In genomic region chr5:60810438-60811085, GRCh38 we compare ENCODE assay signal across 12 cellular contexts. TPM values are rescaled to one million over a fixed set of nuclear protein-coding genes. Genes with fewer than 3 reads are reported as not detected.
DNase-seq lines count a peak whose midpoint lies in the region; ATAC-seq, FAIRE-seq and TF ChIP-seq lines count a peak whose summit lies in the region.
"Had no signal": no experiment of that assay in that cellular context is flagged by ENCODE, and none has a peak within 500 bp of the region (broad histone marks: within the 10 kb centered on the region; RNA-seq: fewer than 3 reads in every experiment).

No MANE protein-coding gene starts in this region.

- no peak overlapping the region for H3K27ac ChIP-seq in CD8-positive, alpha-beta T cell (ENCODE audit: low read depth, low read length)

- H3K36me3 ChIP-seq in bronchial epithelial cell (ENCODE audit: control insufficient read depth, insufficient read depth, low read length), result no peaks in the 10 kb centered on the region
- no peaks in the 10 kb centered on the region for H3K36me3 ChIP-seq in CD8-positive, alpha-beta T cell (ENCODE audit: insufficient read depth, low read length)

- TF ChIP-seq CTCF in bronchial epithelial cell (IDR thresholded peaks at IDR 0.05; ENCODE audit: insufficient read depth, low read length, severe bottlenecking), result no peak
- no peak for TF ChIP-seq CTCF in CD8-positive, alpha-beta T cell (IDR thresholded peaks at IDR 0.05)

- no peak overlapping the region for H3K27ac Mint-ChIP-seq in CD8-positive, alpha-beta T cell
- H3K27ac Mint-ChIP-seq: activated T-helper 17 cell treated with anti-CD3 and anti-CD28 coated beads, Interleukin-2, amount 50 U/mL, for 72 hours; naive thymus-derived CD4-positive, alpha-beta T cell had no signal

- no peaks in the 10 kb centered on the region for H3K36me3 Mint-ChIP-seq in CD8-positive, alpha-beta T cell
- H3K36me3 Mint-ChIP-seq: naive thymus-derived CD4-positive, alpha-beta T cell had no signal

- no peaks in the 10 kb centered on the region for H3K9me3 ChIP-seq in CD8-positive, alpha-beta T cell (ENCODE audit: low read length)

- in situ Hi-C loops in ACHN (cut with HindIII; ENCODE audit: low pct_ligation_motif_present, low pct_unique_long_range_greater_than_20kb, low sequenced_read_pairs), result no loop called here

- intact Hi-C loops in CD8-positive, alpha-beta T cell (cut with DNase I, micrococcal nuclease), result no loop called here

- no peak for FAIRE-seq in bronchial epithelial cell (lab: Jason Lieb, UNC)
- FAIRE-seq: endothelial cell of umbilical vein had no signal

- POLR2A ChIA-PET in CD8-positive, alpha-beta T cell (lab: Charles Lee), result no interaction called here

- CTCF ChIA-PET in CD8-positive, alpha-beta T cell (lab: Charles Lee), result no interaction called here

- no peaks in the 10 kb centered on the region for H3K27me3 ChIP-seq in bronchial epithelial cell (ENCODE audit: control insufficient read depth, insufficient read depth, low read length)
- no peaks in the 10 kb centered on the region for H3K27me3 ChIP-seq in CD8-positive, alpha-beta T cell (ENCODE audit: insufficient read depth, low read length)

- H3K4me1 Mint-ChIP-seq in CD8-positive, alpha-beta T cell (ENCODE audit: low read depth), result no peaks in the 10 kb centered on the region
- H3K4me1 Mint-ChIP-seq: activated T-helper 17 cell treated with anti-CD3 and anti-CD28 coated beads, Interleukin-2, amount 50 U/mL, for 72 hours; naive thymus-derived CD4-positive, alpha-beta T cell had no signal

- H3K4me3 ChIP-seq in bronchial epithelial cell (ENCODE audit: low read depth, low read length), result no peak overlapping the region
- no peak overlapping the region for H3K4me3 ChIP-seq in CD8-positive, alpha-beta T cell (ENCODE audit: low read depth, low read length)

- no peaks in the 10 kb centered on the region for H3K9me3 Mint-ChIP-seq in CD8-positive, alpha-beta T cell
- H3K9me3 Mint-ChIP-seq: activated T-helper 17 cell treated with anti-CD3 and anti-CD28 coated beads, Interleukin-2, amount 50 U/mL, for 72 hours had no signal

- ATAC-seq in GM19463 (IDR thresholded peaks at IDR 0.05; ENCODE audit: unreplicated experiment) (peak; percentile 97), HG03196 (IDR thresholded peaks at IDR 0.05; ENCODE audit: unreplicated experiment) (peak; percentile 98)
- ATAC-seq in CD8-positive, alpha-beta T cell, result no peak
- ATAC-seq: activated T-helper 17 cell treated with anti-CD3 and anti-CD28 coated beads, Interleukin-2, amount 50 U/mL, for 72 hours; naive thymus-derived CD4-positive, alpha-beta T cell had no signal

- no peaks in the 10 kb centered on the region for H3K4me1 ChIP-seq in CD8-positive, alpha-beta T cell (ENCODE audit: insufficient read depth, low read length)

- no peak overlapping the region for H3K4me3 Mint-ChIP-seq in CD8-positive, alpha-beta T cell
- H3K4me3 Mint-ChIP-seq: activated T-helper 17 cell treated with anti-CD3 and anti-CD28 coated beads, Interleukin-2, amount 50 U/mL, for 72 hours; naive thymus-derived CD4-positive, alpha-beta T cell had no signal

- H3K27me3 Mint-ChIP-seq in CD8-positive, alpha-beta T cell (ENCODE audit: low read depth), result peaks cover 4% of the 10 kb centered on the region

- peak; percentile 93 for DNase-seq in ACHN
- DNase-seq in bronchial epithelial cell (ENCODE audit: low read depth), result peak; percentile 61
- no peak for DNase-seq in CD8-positive, alpha-beta T cell
- DNase-seq in activated gamma-delta T cell treated with Interleukin-2 at 50 U/mL for 16 hours, result no peak
- no peak for DNase-seq in Kasumi-1 (lab: John Stamatoyannopoulos, UW)
- DNase-seq in ureter (ENCODE audit: low spot score), result no peak
- DNase-seq: naive thymus-derived CD4-positive, alpha-beta T cell; NCI-H1436 had no signal

RNA-seq across cellular contexts. Expression of gene ELOVL7, which starts 33.5 kb away (rescaled TPM):
- total RNA-seq in bronchial epithelial cell (22.1 and 45.6 TPM in 2 replicates), ureter (16.7 TPM)
- not detected for total RNA-seq in CD8-positive, alpha-beta T cell

Comparison
In these comparisons a context has a peak if more than half of its experiments do, and no peak if none do; other contexts are left out.
1. DNase-seq: peak in ACHN (single experiment) and bronchial epithelial cell (single experiment); none in CD8-positive, alpha-beta T cell (0 of 7), activated gamma-delta T cell treated with Interleukin-2 at 50 U/mL for 16 hours (single experiment), Kasumi-1 (0 of 2) and ureter (single experiment).
2. RNA of gene ELOVL7, which starts 33.5 kb away (total RNA-seq): 22.1 to 45.6 TPM in bronchial epithelial cell and 16.7 TPM in ureter (single experiment); not detected in CD8-positive, alpha-beta T cell; every median in the first group is over 10 times any median in the second.